In the genomic region with DNA sequence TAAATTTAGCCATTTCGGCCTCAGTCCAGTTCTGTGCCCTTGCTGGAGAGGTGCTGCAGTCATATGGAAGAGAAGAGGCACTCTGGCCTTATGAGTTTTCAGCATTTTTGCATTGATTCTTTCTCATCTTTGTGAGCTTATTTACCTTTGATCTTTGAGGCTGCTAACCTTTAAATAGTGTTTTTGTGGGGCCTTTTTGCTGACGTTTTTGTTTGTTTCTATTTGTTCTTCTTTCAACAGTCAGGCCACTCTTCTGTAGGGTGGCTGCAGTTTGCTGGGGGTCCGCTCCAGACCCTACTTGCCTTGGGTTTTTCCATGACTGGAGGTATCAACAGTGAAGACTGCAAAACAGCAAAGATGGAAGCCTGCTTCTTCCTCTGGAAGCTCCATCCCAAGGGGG, we compare ENCODE assay signal across 35 cellular contexts.
"Had no signal": no experiment of that assay in that cellular context is flagged by ENCODE, and none has a peak within 500 bp of the region (broad histone marks: within the 10 kb centered on the region; RNA-seq: fewer than 3 reads in every experiment).

No MANE protein-coding gene starts in this region.

- DNase-seq: Karpas-422, Kasumi-1, MG63, MM.1S, MV-4-11, NCI-H1048, NCI-H1092, NCI-H1092 treated with DMSO at 0.1 percent for 48 hours, NCI-H1105, NCI-H1105 treated with DMSO at 0.1 percent for 48 hours, NCI-H1417, NCI-H1417 treated with DMSO at 0.1 percent for 48 hours, NCI-H1436, NCI-H1436 treated with DMSO at 0.1 percent for 48 hours, NCI-H146, NCI-H1694, NCI-H1694 treated with DMSO at 0.1 percent for 48 hours, NCI-H187, NCI-H187 treated with DMSO at 0.1 percent for 48 hours, NCI-H1930, NCI-H2029, NCI-H2029 treated with DMSO at 0.1 percent for 48 hours, NCI-H2081, NCI-H2081 treated with DMSO at 0.1 percent for 48 hours, NCI-H2107, NCI-H2171, NCI-H2171 treated with DMSO at 0.1 percent for 48 hours, NCI-H2227 treated with DMSO at 0.1 percent for 48 hours, NCI-H226, NCI-H345, NCI-H446, NCI-H446 treated with DMSO at 0.1 percent for 48 hours, NCI-H510A, NCI-H510A treated with DMSO at 0.1 percent for 48 hours, NCI-H524 had no signal

- H3K9me3 ChIP-seq: MG63 had no signal

- H3K36me3 ChIP-seq: MG63 had no signal

- H3K4me3 ChIP-seq: MG63 had no signal

- H3K27me3 ChIP-seq: MG63 had no signal
